ENCODE assay signal across 8 cellular contexts in genomic region chr17:32523017-32523680, GRCh38. TPM values are rescaled to one million over a fixed set of nuclear protein-coding genes. Genes with fewer than 3 reads are reported as not detected.
A peak's percentile ranks its signal among the peaks of the same experiment; 100 is the strongest.
DNase-seq lines count a peak whose midpoint lies in the region; ATAC-seq, FAIRE-seq and TF ChIP-seq lines count a peak whose summit lies in the region.

No MANE protein-coding gene starts in this region.

- H3K36me3 Mint-ChIP-seq in activated CD4-positive, alpha-beta memory T cell treated with anti-CD3 and anti-CD28 coated beads, Interleukin-2, amount 10 ng/mL, durations not matched to agents 7 days and 5 days (ENCODE audit: low read depth): peaks cover 4% of the 10 kb centered on the region
- H3K36me3 Mint-ChIP-seq in stimulated activated naive B cell treated with anti-CD40 and anti-IgM and Interleukin-4, amounts not matched to agents 10 μg/mL and 1 μg/mL and 100 μg/mL, for 72 hours: peaks cover 2 to 12% of the 10 kb centered on the region in 2 donors

- peak; percentile 64 for DNase-seq in activated effector memory CD4-positive, alpha-beta T cell treated with anti-CD3 and anti-CD28 coated beads, Interleukin-2, amount 50 U/mL, for 16 hours
- no peak for DNase-seq in activated effector memory CD4-positive, alpha-beta T cell treated with Interleukin-2 at 50 U/mL for 16 hours
- peak; percentile 61 for DNase-seq in activated CD4-positive, alpha-beta memory T cell treated with anti-CD3 and anti-CD28 coated beads, Interleukin-2, amount 10 ng/mL, durations not matched to agents 7 days and 5 days
- peak; percentile 76 for DNase-seq in stimulated activated naive B cell treated with anti-CD40 and anti-IgM and Interleukin-4, amounts not matched to agents 10 μg/mL and 1 μg/mL and 100 μg/mL, for 72 hours
- DNase-seq in HTR-8/SVneo (ENCODE audit: insufficient read length, low spot score): no peak
- no peak for DNase-seq in colonic mucosa
- DNase-seq in kidney glomerular epithelial cell (lab: John Stamatoyannopoulos, UW): no peak

- H3K27ac ChIP-seq in colonic mucosa: no peak overlapping the region

- no peak for FAIRE-seq in HTR-8/SVneo (lab: Jason Lieb, UNC)

- H3K9ac ChIP-seq in colonic mucosa (ENCODE audit: low read depth in 2 of 2, low read length in 2 of 2): no peak overlapping the region

- TF ChIP-seq CTCF in colonic mucosa (IDR thresholded peaks at IDR 0.05): no peak

- H3K9me3 Mint-ChIP-seq in activated CD4-positive, alpha-beta memory T cell treated with anti-CD3 and anti-CD28 coated beads, Interleukin-2, amount 10 ng/mL, durations not matched to agents 7 days and 5 days: no peaks in the 10 kb centered on the region
- H3K9me3 Mint-ChIP-seq in stimulated activated naive B cell treated with anti-CD40 and anti-IgM and Interleukin-4, amounts not matched to agents 10 μg/mL and 1 μg/mL and 100 μg/mL, for 72 hours: no peaks in the 10 kb centered on the region

- H3K4me3 Mint-ChIP-seq in activated CD4-positive, alpha-beta memory T cell treated with anti-CD3 and anti-CD28 coated beads, Interleukin-2, amount 10 ng/mL, durations not matched to agents 7 days and 5 days: peak overlapping the region; percentile 55
- H3K4me3 Mint-ChIP-seq in stimulated activated naive B cell treated with anti-CD40 and anti-IgM and Interleukin-4, amounts not matched to agents 10 μg/mL and 1 μg/mL and 100 μg/mL, for 72 hours: peak overlapping the region; percentile 46 to 67

- peak overlapping the region; percentile 93 for H3K27ac Mint-ChIP-seq in activated CD4-positive, alpha-beta memory T cell treated with anti-CD3 and anti-CD28 coated beads, Interleukin-2, amount 10 ng/mL, durations not matched to agents 7 days and 5 days
- peak overlapping the region; percentile 95 for H3K27ac Mint-ChIP-seq in stimulated activated naive B cell treated with anti-CD40 and anti-IgM and Interleukin-4, amounts not matched to agents 10 μg/mL and 1 μg/mL and 100 μg/mL, for 72 hours

- no peak overlapping the region for H3K4me3 ChIP-seq in colonic mucosa

- H3K9me3 ChIP-seq in colonic mucosa: no peaks in the 10 kb centered on the region

- CTCF ChIA-PET in activated CD4-positive, alpha-beta memory T cell treated with anti-CD3 and anti-CD28 coated beads, Interleukin-2, amount 10 ng/mL, durations not matched to agents 7 days and 5 days (lab: Charles Lee): interaction anchor here (0.7 to 2.5 kb wide), 13 partner anchors 13 to 1188 kb away, joined by 3 to 11 read pairs (median 3); partner anchors contain the start of genes MYO1D and PSMD11

- H3K27me3 ChIP-seq in colonic mucosa: no peaks in the 10 kb centered on the region

- POLR2A ChIA-PET in activated CD4-positive, alpha-beta memory T cell treated with anti-CD3 and anti-CD28 coated beads, Interleukin-2, amount 10 ng/mL, durations not matched to agents 7 days and 5 days (lab: Charles Lee): interaction anchor here (1.4 to 3.4 kb wide), 8 partner anchors 12 to 78 kb away, joined by 4 to 36 read pairs (median 8); partner anchors contain the start of genes CDK5R1 and PSMD11

- intact Hi-C loops in colonic mucosa (cut with DNase I): no loop called here

- peaks cover 4% of the 10 kb centered on the region for H3K4me1 ChIP-seq in colonic mucosa

- ATAC-seq in HG03060 (IDR thresholded peaks at IDR 0.05; ENCODE audit: low read depth, unreplicated experiment): peak; percentile 59
- peak; percentile 72 to 75 for ATAC-seq in stimulated activated naive B cell treated with anti-CD40 and anti-IgM and Interleukin-4, amounts not matched to agents 10 μg/mL and 1 μg/mL and 100 μg/mL, for 72 hours (replicated peaks)

- H3K36me3 ChIP-seq in colonic mucosa: no peaks in the 10 kb centered on the region

- H3K27me3 Mint-ChIP-seq in activated CD4-positive, alpha-beta memory T cell treated with anti-CD3 and anti-CD28 coated beads, Interleukin-2, amount 10 ng/mL, durations not matched to agents 7 days and 5 days: peaks cover 7% of the 10 kb centered on the region
- peaks cover 0 to 16% of the 10 kb centered on the region in 2 donors for H3K27me3 Mint-ChIP-seq in stimulated activated naive B cell treated with anti-CD40 and anti-IgM and Interleukin-4, amounts not matched to agents 10 μg/mL and 1 μg/mL and 100 μg/mL, for 72 hours

- peaks cover 72% of the 10 kb centered on the region for H3K4me1 Mint-ChIP-seq in activated CD4-positive, alpha-beta memory T cell treated with anti-CD3 and anti-CD28 coated beads, Interleukin-2, amount 10 ng/mL, durations not matched to agents 7 days and 5 days
- H3K4me1 Mint-ChIP-seq in stimulated activated naive B cell treated with anti-CD40 and anti-IgM and Interleukin-4, amounts not matched to agents 10 μg/mL and 1 μg/mL and 100 μg/mL, for 72 hours: peaks cover 46 to 93% of the 10 kb centered on the region in 2 donors

RNA-seq across cellular contexts. Expression of gene CDK5R1, which starts 36.4 kb away (rescaled TPM):
- 1 to 10 TPM; 7.4 to 7.9 TPM for total RNA-seq in activated CD4-positive, alpha-beta memory T cell treated with anti-CD3 and anti-CD28 coated beads, Interleukin-2, amount 10 ng/mL, durations not matched to agents 7 days and 5 days
- 1 to 10 TPM in 1 of 2 donors, under 1 TPM in 1; 0.98 to 1.4 TPM for total RNA-seq in colonic mucosa

Comparison
In these comparisons a context has a peak if more than half of its experiments do, and no peak if none do; other contexts are left out.
1. DNase-seq: peak in activated effector memory CD4-positive, alpha-beta T cell treated with anti-CD3 and anti-CD28 coated beads, Interleukin-2, amount 50 U/mL, for 16 hours (single experiment), activated CD4-positive, alpha-beta memory T cell treated with anti-CD3 and anti-CD28 coated beads, Interleukin-2, amount 10 ng/mL, durations not matched to agents 7 days and 5 days (single experiment) and stimulated activated naive B cell treated with anti-CD40 and anti-IgM and Interleukin-4, amounts not matched to agents 10 μg/mL and 1 μg/mL and 100 μg/mL, for 72 hours (single experiment); none in activated effector memory CD4-positive, alpha-beta T cell treated with Interleukin-2 at 50 U/mL for 16 hours (single experiment), HTR-8/SVneo (single experiment), colonic mucosa (single experiment) and kidney glomerular epithelial cell (single experiment).